ENCODE assay signal across 21 cellular contexts in the genomic region with DNA sequence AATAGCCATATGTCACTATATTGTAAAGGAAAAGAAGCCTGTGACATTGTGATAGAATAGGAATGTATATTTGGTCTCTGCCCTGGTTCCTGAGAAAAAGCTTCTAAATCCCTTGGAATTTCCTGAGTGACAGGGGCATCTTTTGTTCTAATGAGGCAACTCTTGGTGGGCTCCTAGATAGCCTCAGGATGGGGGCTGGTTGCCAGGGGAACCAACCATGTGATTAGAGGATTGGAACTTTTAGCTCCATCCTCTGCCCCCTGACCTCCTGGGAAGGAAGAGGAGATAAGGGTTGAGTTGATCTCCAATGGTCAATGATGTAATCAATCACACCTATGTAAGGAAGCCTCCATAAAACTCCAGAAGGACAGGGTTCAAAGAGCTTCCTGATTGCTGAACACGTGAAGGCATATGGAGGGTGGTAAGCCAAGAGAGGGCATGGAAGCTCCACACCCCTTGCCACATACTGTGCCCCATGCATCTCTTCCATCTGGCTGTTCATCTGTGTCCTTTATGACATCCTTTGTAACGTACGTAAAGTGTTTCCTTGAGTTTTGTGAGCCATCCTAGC. TPM values are rescaled to one million over a fixed set of nuclear protein-coding genes. Genes with fewer than 3 reads are reported as not detected.
DNase-seq lines count a peak whose midpoint lies in the region; ATAC-seq and TF ChIP-seq lines count a peak whose summit lies in the region.
"Had no signal": no experiment of that assay in that cellular context is flagged by ENCODE, and none has a peak within 500 bp of the region (broad histone marks: within the 10 kb centered on the region; RNA-seq: fewer than 3 reads in every experiment).

No MANE protein-coding gene starts in this region.

- in situ Hi-C loops in transverse colon (cut with MboI; ENCODE audit: low pct_ligation_motif_present in 1 of 4, low pct_unique_long_range_greater_than_20kb in 1 of 4, low sequenced_read_pairs in 3 of 4): loop anchor here in 1 of 4 donors (25.0 kb wide), 1 partner anchor 161 kb away; a partner anchor contains a TSS

- no peak for ATAC-seq in body of pancreas

- TF ChIP-seq EP300 in transverse colon (IDR thresholded peaks at IDR 0.05; ENCODE audit: low read depth): no peak

- intact Hi-C loops in colonic mucosa (cut with DNase I): no loop called here
- intact Hi-C loops in transverse colon (cut with DNase I; ENCODE audit: low total_unique reads): no loop called here
- intact Hi-C loops in body of pancreas (cut with DNase I): no loop called here
- intact Hi-C loops in dorsolateral prefrontal cortex (cut with DNase I): loop anchor here (10.0 kb wide), 2 partner anchors 319 to 591 kb away; a partner anchor contains a TSS

- DNase-seq in DMS 273 (lab: John Stamatoyannopoulos, UW; ENCODE audit: unreplicated experiment) (peak; percentile 23), DMS 273 treated with DMSO at 0.1 percent for 48 hours (lab: John Stamatoyannopoulos, UW) (no peak), colonic mucosa (peak; percentile 47), transverse colon (peak; percentile 29), body of pancreas (no peak), NCI-H2107 (lab: John Stamatoyannopoulos, UW) (no peak), dorsolateral prefrontal cortex (no peak)
- DNase-seq: AML-193, GOT3, Kasumi-1, MG63, NCI-H1048, NCI-H146, NCI-H2081, NCI-H82, SHP77 had no signal

- H3K9me3 ChIP-seq in colonic mucosa (no peaks in the 10 kb centered on the region), mucosa of rectum (ENCODE audit: control insufficient read depth in 2 of 2, low read length in 2 of 2) (no peaks in the 10 kb centered on the region), transverse colon (no peaks in the 10 kb centered on the region), body of pancreas (no peaks in the 10 kb centered on the region)
- H3K9me3 ChIP-seq: MG63 had no signal

- TF ChIP-seq POLR2A in transverse colon (IDR thresholded peaks at IDR 0.05): no peak
- TF ChIP-seq POLR2A in body of pancreas (IDR thresholded peaks at IDR 0.05): no peak

- H3K27me3 ChIP-seq in colonic mucosa (no peaks in the 10 kb centered on the region), mucosa of rectum (ENCODE audit: control insufficient read depth in 2 of 2, insufficient read depth in 2 of 2, low read length in 2 of 2) (no peaks in the 10 kb centered on the region), transverse colon (no peaks in the 10 kb centered on the region), body of pancreas (no peaks in the 10 kb centered on the region), dorsolateral prefrontal cortex (no peaks in the 10 kb centered on the region)
- H3K27me3 ChIP-seq: MG63 had no signal

- H3K27ac ChIP-seq in colonic mucosa (peak overlapping the region; percentile 5), mucosa of rectum (ENCODE audit: low read depth in 2 of 2, low read length in 2 of 2) (peak overlapping the region; percentile 1 to 98), transverse colon (peak overlapping the region; percentile 18 to 99 (median 60)), body of pancreas (no peak overlapping the region), dorsolateral prefrontal cortex (no peak overlapping the region)
- H3K27ac ChIP-seq: 22Rv1, C4-2B had no signal

- peaks cover 4% of the 10 kb centered on the region for H3K4me1 ChIP-seq in colonic mucosa
- H3K4me1 ChIP-seq in mucosa of rectum (ENCODE audit: control insufficient read depth in 2 of 2, insufficient read depth in 2 of 2, low read length in 2 of 2): peaks cover 12 to 13% of the 10 kb centered on the region in 2 donors
- peaks cover 0 to 35% (median 22%) of the 10 kb centered on the region in 4 donors for H3K4me1 ChIP-seq in transverse colon
- peaks cover 15% of the 10 kb centered on the region for H3K4me1 ChIP-seq in body of pancreas

- H3K36me3 ChIP-seq in colonic mucosa (no peaks in the 10 kb centered on the region), mucosa of rectum (ENCODE audit: control insufficient read depth in 2 of 2, insufficient read depth in 2 of 2, low read length in 2 of 2) (no peaks in the 10 kb centered on the region), transverse colon (no peaks in the 10 kb centered on the region), body of pancreas (replicated peaks in 1 of 2; ENCODE audit: insufficient read depth in 1 of 2, low read depth in 2 of 2) (no peaks in the 10 kb centered on the region)
- H3K36me3 ChIP-seq: MG63 had no signal

- no peak overlapping the region for H3K4me3 ChIP-seq in colonic mucosa
- no peak overlapping the region for H3K4me3 ChIP-seq in mucosa of rectum (ENCODE audit: low read length in 2 of 2)
- no peak overlapping the region for H3K4me3 ChIP-seq in transverse colon
- H3K4me3 ChIP-seq in body of pancreas: no peak overlapping the region
- no peak overlapping the region for H3K4me3 ChIP-seq in dorsolateral prefrontal cortex
- H3K4me3 ChIP-seq: MG63 had no signal

- H3K9ac ChIP-seq in colonic mucosa (ENCODE audit: low read depth in 2 of 2, low read length in 2 of 2): no peak overlapping the region
- no peak overlapping the region for H3K9ac ChIP-seq in mucosa of rectum (ENCODE audit: low read depth in 1 of 2, low read length in 2 of 2)

- WGBS in transverse colon (ENCODE audit: low coverage in 1 of 2), 2 donors: 63% methylated on average over 3 of the region's 3 CpGs; no CpG with 5 or more reads in 1 of the 2 donors
- WGBS in body of pancreas, 2 donors: 58 to 76% methylated on average over 3 of the region's 3 CpGs

- TF ChIP-seq CTCF in colonic mucosa (IDR thresholded peaks at IDR 0.05) (no peak), transverse colon (IDR thresholded peaks at IDR 0.05) (no peak), body of pancreas (IDR thresholded peaks at IDR 0.05) (no peak), dorsolateral prefrontal cortex (IDR thresholded peaks at IDR 0.05 in 54 of 56, conservative IDR thresholded peaks at IDR 0.05 in 2 of 56; ENCODE audit: low read depth in 1 of 56, partially characterized antibody in 56 of 56) (no peak)

RNA-seq across cellular contexts. Expression of a gene that starts 2.9 kb away (rescaled TPM):
- total RNA-seq in colonic mucosa (10 to 100 TPM; 59.4 to 76.5 TPM), transverse colon (10 to 100 TPM; 28.8 to 84.5 (median 53.2) TPM), body of pancreas (10 to 100 TPM; 24.1 to 29.3 TPM), dorsolateral prefrontal cortex (10 to 100 TPM; 31.2 to 57.8 (median 42.9) TPM)

RNA-seq across cellular contexts. Expression of a gene that starts 56.2 kb away (rescaled TPM):
- under 1 TPM; 0.05 to 0.21 TPM for total RNA-seq in colonic mucosa
- total RNA-seq in transverse colon: under 1 TPM in 2 of 4 donors, not detected in 2; 0.16 to 0.27 TPM
- under 1 TPM; 0.26 to 0.66 TPM for total RNA-seq in body of pancreas
- total RNA-seq in dorsolateral prefrontal cortex: 100 to 1,000 TPM in 1 of 120 experiments, 10 to 100 TPM in 119; 18.3 to 117 (median 41.7) TPM
- total RNA-seq: Daoy, RPMI7951 had no signal

Comparison
In these comparisons a context has a peak if more than half of its experiments do, and no peak if none do; other contexts are left out.
1. DNase-seq: peak in DMS 273 (single experiment), colonic mucosa (single experiment) and transverse colon (single experiment); none in DMS 273 treated with DMSO at 0.1 percent for 48 hours (single experiment), body of pancreas (0 of 4), NCI-H2107 (single experiment) and dorsolateral prefrontal cortex (0 of 10).
2. H3K27ac ChIP-seq: peak in colonic mucosa (single experiment), mucosa of rectum (2 of 2) and transverse colon (4 of 4); none in body of pancreas (0 of 4) and dorsolateral prefrontal cortex (0 of 59).
3. RNA of a gene that starts 56.2 kb away (total RNA-seq): 18.3 to 117 TPM in dorsolateral prefrontal cortex; 0.26 to 0.66 TPM in body of pancreas, 0.05 to 0.21 TPM in colonic mucosa and 0.16 to 0.27 TPM in transverse colon; every median in the first group is over 10 times any median in the second.
4. intact Hi-C loops: an anchor here in dorsolateral prefrontal cortex (10.0 kb wide); none called in colonic mucosa, transverse colon and body of pancreas.